In genomic region chr19:49667473-49667872, GRCh38 we compare ENCODE assay signal across 1 cellular context.
TF ChIP-seq lines count a peak whose summit lies in the region.

No MANE protein-coding gene starts in this region.

TF ChIP-seq in K562, 482 proteins besides CTCF, POLR2A, EP300 and RAD21 (continued from another document and continues in another):
- no peak for TF ChIP-seq ZBTB26 (CRISPR knock-in tag; IDR thresholded peaks at IDR 0.05)
- TF ChIP-seq EZH2 (IDR thresholded peaks at IDR 0.05; ENCODE audit: borderline replicate concordance, low read depth, low read length), result no peak
- no peak for TF ChIP-seq ZFP1 (CRISPR knock-in tag; IDR thresholded peaks at IDR 0.05)
- no peak for TF ChIP-seq ZBTB7A (IDR thresholded peaks at IDR 0.05; ENCODE audit: borderline replicate concordance, control insufficient read depth, low read depth, low read length)
- TF ChIP-seq HES1 (IDR thresholded peaks at IDR 0.05; ENCODE audit: low read depth), result no peak
- TF ChIP-seq MAFK (IDR thresholded peaks at IDR 0.05; ENCODE audit: low read length), result no peak
- TF ChIP-seq DIDO1 (tag; IDR thresholded peaks at IDR 0.05; ENCODE audit: low read depth), result no peak
- TF ChIP-seq NR2C1 (IDR thresholded peaks at IDR 0.05), result no peak
- TF ChIP-seq NR2C1 (tag; IDR thresholded peaks at IDR 0.05), result no peak
- TF ChIP-seq ZMIZ1 (IDR thresholded peaks at IDR 0.05; ENCODE audit: low read depth in 2 of 2, low read length in 2 of 2), result peak in 1 of 2 experiments; percentile 77; a peak in 2 of 4 replicates
- TF ChIP-seq EGR1 (conservative IDR thresholded peaks at IDR 0.05), result no peak
- no peak for TF ChIP-seq ZNF75A (CRISPR knock-in tag; IDR thresholded peaks at IDR 0.05)
- no peak for TF ChIP-seq JUNB (CRISPR knock-in tag; conservative IDR thresholded peaks at IDR 0.05)
- TF ChIP-seq LCOR (CRISPR knock-in tag; IDR thresholded peaks at IDR 0.05), result no peak
- no peak for TF ChIP-seq CBX1 (IDR thresholded peaks at IDR 0.05; ENCODE audit: low read depth)
- TF ChIP-seq ZNF436 (CRISPR knock-in tag; IDR thresholded peaks at IDR 0.05), result no peak
- no peak for TF ChIP-seq SMC3 (conservative IDR thresholded peaks at IDR 0.05; ENCODE audit: insufficient read depth, low read depth, low read length)
- TF ChIP-seq CUX1 (CRISPR knock-in tag; IDR thresholded peaks at IDR 0.05), result no peak
- TF ChIP-seq MCM2 (IDR thresholded peaks at IDR 0.05; ENCODE audit: low read depth), result no peak
- TF ChIP-seq FOSL1 (tag; conservative IDR thresholded peaks at IDR 0.05), result no peak
- no peak for TF ChIP-seq RBM39 (optimal IDR thresholded peaks at IDR 0.05; ENCODE audit: low read depth, low read length)
- TF ChIP-seq ZNF174 (CRISPR knock-in tag; IDR thresholded peaks at IDR 0.05), result no peak
- TF ChIP-seq JUN (IDR thresholded peaks at IDR 0.05; ENCODE audit: borderline replicate concordance, low read depth, low read length), result 0 out of 2 replicates have a peak, but pooled peaks have one; percentile 11
- TF ChIP-seq JUN (CRISPR knock-in tag; IDR thresholded peaks at IDR 0.05; ENCODE audit: borderline replicate concordance), result no peak
- peak in 1 of 2 experiments; percentile 99; a peak in 2 of 4 replicates for TF ChIP-seq MLLT1 (IDR thresholded peaks at IDR 0.05)
- TF ChIP-seq GATAD2A (IDR thresholded peaks at IDR 0.05), result no peak
- peak; percentile 86 for TF ChIP-seq SPI1 (IDR thresholded peaks at IDR 0.05; ENCODE audit: borderline replicate concordance, low read depth, low read length)
- no peak for TF ChIP-seq PHB2 (IDR thresholded peaks at IDR 0.05; ENCODE audit: low read depth)
- TF ChIP-seq NR2F6 (CRISPR knock-in tag; IDR thresholded peaks at IDR 0.05), result no peak
- TF ChIP-seq MCM3 (IDR thresholded peaks at IDR 0.05), result no peak
- no peak for TF ChIP-seq WHSC1 (IDR thresholded peaks at IDR 0.05; ENCODE audit: low read length)
- no peak for TF ChIP-seq NFXL1 (CRISPR knock-in tag; IDR thresholded peaks at IDR 0.05)
- TF ChIP-seq ZNF23 (CRISPR knock-in tag; IDR thresholded peaks at IDR 0.05), result peak; percentile 92
- no peak for TF ChIP-seq NUFIP1 (IDR thresholded peaks at IDR 0.05; ENCODE audit: partially characterized antibody)
- no peak for TF ChIP-seq RBBP5 (IDR thresholded peaks at IDR 0.05; ENCODE audit: borderline replicate concordance, insufficient read depth, low read length, poor library complexity, severe bottlenecking)
- peak; percentile 84 for TF ChIP-seq ATF3 (IDR thresholded peaks at IDR 0.05)
- TF ChIP-seq ATF3 (CRISPR knock-in tag; conservative IDR thresholded peaks at IDR 0.05), result no peak
- TF ChIP-seq CLOCK (CRISPR knock-in tag; IDR thresholded peaks at IDR 0.05; ENCODE audit: borderline replicate concordance), result no peak
- no peak for TF ChIP-seq HNRNPUL1 (IDR thresholded peaks at IDR 0.05; ENCODE audit: low read length)
- no peak for TF ChIP-seq ZFPM2 (CRISPR knock-in tag; IDR thresholded peaks at IDR 0.05)
- no peak for TF ChIP-seq TRIM25 (IDR thresholded peaks at IDR 0.05; ENCODE audit: borderline replicate concordance)
- no peak for TF ChIP-seq SOX6 (IDR thresholded peaks at IDR 0.05)
